ENCODE assay signal across 18 cellular contexts in genomic region chr12:92547906-92548305, GRCh38.
DNase-seq lines count a peak whose midpoint lies in the region; ATAC-seq and TF ChIP-seq lines count a peak whose summit lies in the region.
"Had no signal": no experiment of that assay in that cellular context is flagged by ENCODE, and none has a peak within 500 bp of the region (broad histone marks: within the 10 kb centered on the region; RNA-seq: fewer than 3 reads in every experiment).

No MANE protein-coding gene starts in this region.

- no peak overlapping the region for H3K9ac ChIP-seq in DND-41 (ENCODE audit: low read depth, low read length)
- H3K9ac ChIP-seq in adipocyte (ENCODE audit: low read length): no peak overlapping the region
- H3K9ac ChIP-seq in parathyroid adenoma: no peak overlapping the region
- H3K9ac ChIP-seq in mesendoderm (ENCODE audit: low read length): no peak overlapping the region

- H3K4me3 ChIP-seq in DND-41 (ENCODE audit: low read depth in 1 of 2, low read length in 2 of 2): no peak overlapping the region
- no peak overlapping the region for H3K4me3 ChIP-seq in adipocyte (ENCODE audit: low read length)
- H3K4me3 ChIP-seq in parathyroid adenoma (ENCODE audit: low read depth, low read length): no peak overlapping the region
- no peak overlapping the region for H3K4me3 ChIP-seq in mesendoderm (ENCODE audit: low read length)
- H3K4me3 ChIP-seq: A549, HAP-1, SJCRH30 had no signal

- H3K4me1 ChIP-seq in DND-41 (ENCODE audit: insufficient read depth, low read length) (peaks cover 7% of the 10 kb centered on the region), adipocyte (ENCODE audit: control insufficient read depth, insufficient read depth, low read length) (peaks cover 32% of the 10 kb centered on the region), parathyroid adenoma (peaks cover 59% of the 10 kb centered on the region), mesendoderm (ENCODE audit: control insufficient read depth, low read depth, low read length) (peaks cover 2% of the 10 kb centered on the region)
- H3K4me1 ChIP-seq: HAP-1 had no signal

- H4K20me1 ChIP-seq in DND-41 (ENCODE audit: insufficient read depth, low read length): no peaks in the 10 kb centered on the region

- no peak overlapping the region for H2AK5ac ChIP-seq in mesendoderm (ENCODE audit: low read length)

- no peak overlapping the region for H2BK15ac ChIP-seq in mesendoderm (replicated peaks; ENCODE audit: low read depth)

- H3K27me3 ChIP-seq in DND-41 (ENCODE audit: insufficient read depth, low read length, poor library complexity): no peaks in the 10 kb centered on the region
- H3K27me3 ChIP-seq in adipocyte (replicated peaks; ENCODE audit: control insufficient read depth, insufficient read depth, low read length): no peaks in the 10 kb centered on the region
- no peaks in the 10 kb centered on the region for H3K27me3 ChIP-seq in parathyroid adenoma (ENCODE audit: control insufficient read depth, insufficient read depth, low read length)
- H3K27me3 ChIP-seq in mesendoderm (ENCODE audit: insufficient read depth, low read length, poor library complexity): no peaks in the 10 kb centered on the region
- H3K27me3 ChIP-seq: SJCRH30 had no signal

- no peak overlapping the region for H4K8ac ChIP-seq in mesendoderm (ENCODE audit: low read depth, low read length)

- no peaks in the 10 kb centered on the region for H3K9me3 ChIP-seq in DND-41 (ENCODE audit: insufficient read depth, low read length, severe bottlenecking)
- no peaks in the 10 kb centered on the region for H3K9me3 ChIP-seq in adipocyte (ENCODE audit: control insufficient read depth, low read length)
- H3K9me3 ChIP-seq in parathyroid adenoma (ENCODE audit: control insufficient read depth, low read length): no peaks in the 10 kb centered on the region
- H3K9me3 ChIP-seq: A549, HAP-1, SJCRH30 had no signal

- H3K79me1 ChIP-seq in mesendoderm (ENCODE audit: low read length): no peaks in the 10 kb centered on the region

- H2AFZ ChIP-seq in DND-41 (ENCODE audit: low read depth, low read length) (0 out of 2 replicates have a peak overlapping the region, but pooled peaks have one; percentile 15), parathyroid adenoma (peak overlapping the region; percentile 62)

- no peak overlapping the region for H3K56ac ChIP-seq in mesendoderm (ENCODE audit: low read length)

- ATAC-seq in DND-41 (ENCODE audit: insufficient read depth, low read depth): no peak
- no peak for ATAC-seq in GM21619 (IDR thresholded peaks at IDR 0.05; ENCODE audit: unreplicated experiment)
- ATAC-seq: A549 had no signal

- H3K36me3 ChIP-seq in DND-41 (ENCODE audit: insufficient read depth, low read length): no peaks in the 10 kb centered on the region
- H3K36me3 ChIP-seq in adipocyte (ENCODE audit: control insufficient read depth, insufficient read depth, low read length, severe bottlenecking): no peaks in the 10 kb centered on the region
- no peaks in the 10 kb centered on the region for H3K36me3 ChIP-seq in parathyroid adenoma (ENCODE audit: control insufficient read depth, insufficient read depth, low read length)
- no peaks in the 10 kb centered on the region for H3K36me3 ChIP-seq in mesendoderm (ENCODE audit: control insufficient read depth, insufficient read depth, low read length)
- H3K36me3 ChIP-seq: HAP-1, SJCRH30 had no signal

- H4K5ac ChIP-seq in mesendoderm (ENCODE audit: low read length): no peak overlapping the region

- H3K23ac ChIP-seq in mesendoderm (ENCODE audit: low read length): no peak overlapping the region

- no peak overlapping the region for H3K4me2 ChIP-seq in DND-41 (ENCODE audit: insufficient read depth, low read length)
- no peak overlapping the region for H3K4me2 ChIP-seq in parathyroid adenoma (ENCODE audit: low read length)
- no peak overlapping the region for H3K4me2 ChIP-seq in mesendoderm (ENCODE audit: low read length)
- H3K4me2 ChIP-seq: A549 had no signal

- no peak overlapping the region for H3K4ac ChIP-seq in mesendoderm (ENCODE audit: low read depth, low read length)

- TF ChIP-seq CTCF in DND-41 (IDR thresholded peaks at IDR 0.05; ENCODE audit: borderline replicate concordance, extremely low read depth, low read length, poor library complexity, severe bottlenecking) (no peak), parathyroid adenoma (IDR thresholded peaks at IDR 0.05) (no peak)

- H3K79me2 ChIP-seq in DND-41 (ENCODE audit: insufficient read depth, low read length) (no peaks in the 10 kb centered on the region), parathyroid adenoma (no peaks in the 10 kb centered on the region), mesendoderm (ENCODE audit: control insufficient read depth, insufficient read depth, low read length) (no peaks in the 10 kb centered on the region)

- intact Hi-C loops in cardiac septum (cut with DNase I): no loop called here

- no peak overlapping the region for H2BK120ac ChIP-seq in mesendoderm (ENCODE audit: low read depth, low read length)

- no CpG with 5 or more reads among the region's 2 CpGs for WGBS in mesendoderm (ENCODE audit: extremely low coverage, insufficient coverage, low lambda C conversion rate)

- no peak overlapping the region for H3K27ac ChIP-seq in DND-41 (ENCODE audit: low read length)
- H3K27ac ChIP-seq in parathyroid adenoma: peak overlapping the region; percentile 71
- no peak overlapping the region for H3K27ac ChIP-seq in mesendoderm (ENCODE audit: low read depth, low read length)
- H3K27ac ChIP-seq: SJCRH30 had no signal

- no peak overlapping the region for H2BK5ac ChIP-seq in mesendoderm (ENCODE audit: low read length)

- DNase-seq in DND-41: no peak
- DNase-seq in adipocyte (ENCODE audit: low read depth): peak; percentile 48
- peak; percentile 37 for DNase-seq in fibroblast of peridontal ligament (ENCODE audit: extremely low read depth)
- no peak for DNase-seq in cardiac septum (ENCODE audit: low spot score)
- DNase-seq in mesendoderm: no peak
- DNase-seq in activated T-cell treated with anti-CD3 and anti-CD28 coated beads, Interleukin-2, amount 50 U/mL, for 48 hours: no peak
- DNase-seq: Karpas-422, MV-4-11, NCI-H1105 treated with DMSO at 0.1 percent for 48 hours, NCI-H2029 treated with DMSO at 0.1 percent for 48 hours, NCI-H345, NCI-H524, NCI-H774, SJCRH30 had no signal

- H3K18ac ChIP-seq in mesendoderm (ENCODE audit: low read length): no peak overlapping the region

Comparison
In these comparisons a context has a peak if more than half of its experiments do, and no peak if none do; other contexts are left out.
1. DNase-seq: peak in adipocyte (single experiment) and fibroblast of peridontal ligament (single experiment); none in DND-41 (single experiment), cardiac septum (single experiment), mesendoderm (single experiment) and activated T-cell treated with anti-CD3 and anti-CD28 coated beads, Interleukin-2, amount 50 U/mL, for 48 hours (0 of 2).